Comparison of ENCODE assay signal across 1 cellular context in genomic region chr6:35297541-35298481, GRCh38.
A peak's percentile ranks its signal among the peaks of the same experiment; 100 is the strongest.
TF ChIP-seq lines count a peak whose summit lies in the region.

TSS of gene DEF6 (plus strand) at chr6:35297818. CDS start at chr6:35297857, 39 bp downstream.

TF ChIP-seq in HepG2, 621 proteins besides CTCF, POLR2A, EP300 and RAD21 (continued from another document and continues in another):
- TF ChIP-seq MAFK (conservative IDR thresholded peaks at IDR 0.05 in 1 of 2, IDR thresholded peaks at IDR 0.05 in 1 of 2; ENCODE audit: low read length in 2 of 2) (peak; percentile 11 to 24; a peak in 1 of 4 replicates), ZNF17 (CRISPR knock-in tag; IDR thresholded peaks at IDR 0.05) (no peak), DR1 (CRISPR knock-in tag; IDR thresholded peaks at IDR 0.05) (0 out of 2 replicates have a peak, but pooled peaks have one; percentile 20), ZFYVE20 (CRISPR knock-in tag; IDR thresholded peaks at IDR 0.05; ENCODE audit: borderline replicate concordance, low read depth) (no peak), SATB2 (CRISPR knock-in tag; IDR thresholded peaks at IDR 0.05) (no peak), ELF1 (CRISPR knock-in tag; IDR thresholded peaks at IDR 0.05) (peak; percentile 97), ZNF337 (CRISPR knock-in tag; IDR thresholded peaks at IDR 0.05; ENCODE audit: borderline replicate concordance, low read depth) (peak; percentile 92; the same call in 1 of the 2 replicates), POLR2AphosphoS5 (IDR thresholded peaks at IDR 0.05; ENCODE audit: low read depth, low read length) (peak; percentile 63), ZNF180 (CRISPR knock-in tag; IDR thresholded peaks at IDR 0.05; ENCODE audit: borderline replicate concordance, low read depth) (no peak), ZNF574 (CRISPR knock-in tag; IDR thresholded peaks at IDR 0.05) (peak; percentile 83; the same call in 1 of the 2 replicates), XRCC5 (optimal IDR thresholded peaks at IDR 0.05; ENCODE audit: low read length) (peak; percentile 98), ZNF124 (CRISPR knock-in tag; IDR thresholded peaks at IDR 0.05) (no peak; the same call in 1 of the 2 replicates), TAF1 (CRISPR knock-in tag; IDR thresholded peaks at IDR 0.05) (peak; percentile 72), PHF5A (CRISPR knock-in tag; IDR thresholded peaks at IDR 0.05; ENCODE audit: low read depth, unreplicated experiment) (peak; percentile 43), ZNF800 (CRISPR knock-in tag; IDR thresholded peaks at IDR 0.05) (peak; percentile 96), RCOR2 (CRISPR knock-in tag; IDR thresholded peaks at IDR 0.05) (no peak), NFKB2 (CRISPR knock-in tag; IDR thresholded peaks at IDR 0.05; ENCODE audit: borderline replicate concordance) (peak; percentile 93; the same call in 1 of the 2 replicates), TRIM24 (CRISPR knock-in tag; IDR thresholded peaks at IDR 0.05) (no peak), LCORL (IDR thresholded peaks at IDR 0.05) (no peak), LCORL (CRISPR knock-in tag; IDR thresholded peaks at IDR 0.05) (peak; percentile 88), ETV5 (CRISPR knock-in tag; IDR thresholded peaks at IDR 0.05; ENCODE audit: borderline replicate concordance) (peak; percentile 98), KDM6A (CRISPR knock-in tag; IDR thresholded peaks at IDR 0.05; ENCODE audit: low read depth) (no peak), TOE1 (CRISPR knock-in tag; IDR thresholded peaks at IDR 0.05) (peak; percentile 86; the same call in 1 of the 2 replicates), ZNF530 (CRISPR knock-in tag; IDR thresholded peaks at IDR 0.05; ENCODE audit: low read depth) (no peak), MEIS1 (CRISPR knock-in tag; IDR thresholded peaks at IDR 0.05; ENCODE audit: borderline replicate concordance) (peak; percentile 98), ZNF251 (CRISPR knock-in tag; IDR thresholded peaks at IDR 0.05) (no peak), KMT2A (CRISPR knock-in tag; IDR thresholded peaks at IDR 0.05) (peak; percentile 39; the same call in 1 of the 2 replicates), ZNF777 (CRISPR knock-in tag; IDR thresholded peaks at IDR 0.05) (peak; percentile 69), NAIF1 (CRISPR knock-in tag; IDR thresholded peaks at IDR 0.05; ENCODE audit: borderline replicate concordance) (peak; percentile 89; the same call in 1 of the 2 replicates), TGIF2 (CRISPR knock-in tag; IDR thresholded peaks at IDR 0.05) (peak; percentile 90), PHF8 (CRISPR knock-in tag; IDR thresholded peaks at IDR 0.05) (peak; percentile 90), NCOA5 (CRISPR knock-in tag; IDR thresholded peaks at IDR 0.05) (no peak), POLR2G (IDR thresholded peaks at IDR 0.05; ENCODE audit: low read depth, low read length) (peak; percentile 82), EZH2 (conservative IDR thresholded peaks at IDR 0.05; ENCODE audit: low read depth, low read length) (no peak), MYNN (CRISPR knock-in tag; IDR thresholded peaks at IDR 0.05; ENCODE audit: low read depth) (no peak), RXRA (CRISPR knock-in tag; IDR thresholded peaks at IDR 0.05) (peak; percentile 75), ZBTB7B (CRISPR knock-in tag; IDR thresholded peaks at IDR 0.05) (peak; percentile 68), KLF9 (CRISPR knock-in tag; IDR thresholded peaks at IDR 0.05; ENCODE audit: low read depth) (peak; percentile 86; the same call in 1 of the 2 replicates), HMG20A (CRISPR knock-in tag; IDR thresholded peaks at IDR 0.05; ENCODE audit: borderline replicate concordance) (no peak), MED1 (CRISPR knock-in tag; IDR thresholded peaks at IDR 0.05) (peak; percentile 84), MYC (CRISPR knock-in tag; IDR thresholded peaks at IDR 0.05; ENCODE audit: borderline replicate concordance) (peak; percentile 87)
- TF ChIP-seq, protein P1, sequence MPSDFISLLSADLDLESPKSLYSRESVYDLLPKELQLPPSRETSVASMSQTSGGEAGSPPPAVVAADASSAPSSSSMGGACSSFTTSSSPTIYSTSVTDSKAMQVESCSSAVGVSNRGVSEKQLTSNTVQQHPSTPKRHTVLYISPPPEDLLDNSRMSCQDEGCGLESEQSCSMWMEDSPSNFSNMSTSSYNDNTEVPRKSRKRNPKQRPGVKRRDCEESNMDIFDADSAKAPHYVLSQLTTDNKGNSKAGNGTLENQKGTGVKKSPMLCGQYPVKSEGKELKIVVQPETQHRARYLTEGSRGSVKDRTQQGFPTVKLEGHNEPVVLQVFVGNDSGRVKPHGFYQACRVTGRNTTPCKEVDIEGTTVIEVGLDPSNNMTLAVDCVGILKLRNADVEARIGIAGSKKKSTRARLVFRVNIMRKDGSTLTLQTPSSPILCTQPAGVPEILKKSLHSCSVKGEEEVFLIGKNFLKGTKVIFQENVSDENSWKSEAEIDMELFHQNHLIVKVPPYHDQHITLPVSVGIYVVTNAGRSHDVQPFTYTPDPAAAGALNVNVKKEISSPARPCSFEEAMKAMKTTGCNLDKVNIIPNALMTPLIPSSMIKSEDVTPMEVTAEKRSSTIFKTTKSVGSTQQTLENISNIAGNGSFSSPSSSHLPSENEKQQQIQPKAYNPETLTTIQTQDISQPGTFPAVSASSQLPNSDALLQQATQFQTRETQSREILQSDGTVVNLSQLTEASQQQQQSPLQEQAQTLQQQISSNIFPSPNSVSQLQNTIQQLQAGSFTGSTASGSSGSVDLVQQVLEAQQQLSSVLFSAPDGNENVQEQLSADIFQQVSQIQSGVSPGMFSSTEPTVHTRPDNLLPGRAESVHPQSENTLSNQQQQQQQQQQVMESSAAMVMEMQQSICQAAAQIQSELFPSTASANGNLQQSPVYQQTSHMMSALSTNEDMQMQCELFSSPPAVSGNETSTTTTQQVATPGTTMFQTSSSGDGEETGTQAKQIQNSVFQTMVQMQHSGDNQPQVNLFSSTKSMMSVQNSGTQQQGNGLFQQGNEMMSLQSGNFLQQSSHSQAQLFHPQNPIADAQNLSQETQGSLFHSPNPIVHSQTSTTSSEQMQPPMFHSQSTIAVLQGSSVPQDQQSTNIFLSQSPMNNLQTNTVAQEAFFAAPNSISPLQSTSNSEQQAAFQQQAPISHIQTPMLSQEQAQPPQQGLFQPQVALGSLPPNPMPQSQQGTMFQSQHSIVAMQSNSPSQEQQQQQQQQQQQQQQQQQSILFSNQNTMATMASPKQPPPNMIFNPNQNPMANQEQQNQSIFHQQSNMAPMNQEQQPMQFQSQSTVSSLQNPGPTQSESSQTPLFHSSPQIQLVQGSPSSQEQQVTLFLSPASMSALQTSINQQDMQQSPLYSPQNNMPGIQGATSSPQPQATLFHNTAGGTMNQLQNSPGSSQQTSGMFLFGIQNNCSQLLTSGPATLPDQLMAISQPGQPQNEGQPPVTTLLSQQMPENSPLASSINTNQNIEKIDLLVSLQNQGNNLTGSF (CRISPR knock-in tag; IDR thresholded peaks at IDR 0.05) = no peak; the same call in 1 of the 2 replicates
- TF ChIP-seq, protein P2, sequence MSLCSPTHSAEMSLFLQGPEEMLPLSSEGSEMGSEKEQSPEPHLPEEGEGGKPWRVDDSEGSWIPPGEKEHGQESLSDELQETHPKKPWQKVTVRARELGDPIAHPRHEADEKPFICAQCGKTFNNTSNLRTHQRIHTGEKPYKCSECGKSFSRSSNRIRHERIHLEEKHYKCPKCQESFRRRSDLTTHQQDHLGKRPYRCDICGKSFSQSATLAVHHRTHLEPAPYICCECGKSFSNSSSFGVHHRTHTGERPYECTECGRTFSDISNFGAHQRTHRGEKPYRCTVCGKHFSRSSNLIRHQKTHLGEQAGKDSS (CRISPR knock-in tag; IDR thresholded peaks at IDR 0.05; ENCODE audit: borderline replicate concordance, low read depth) = peak; percentile 98
- TF ChIP-seq, protein P3, sequence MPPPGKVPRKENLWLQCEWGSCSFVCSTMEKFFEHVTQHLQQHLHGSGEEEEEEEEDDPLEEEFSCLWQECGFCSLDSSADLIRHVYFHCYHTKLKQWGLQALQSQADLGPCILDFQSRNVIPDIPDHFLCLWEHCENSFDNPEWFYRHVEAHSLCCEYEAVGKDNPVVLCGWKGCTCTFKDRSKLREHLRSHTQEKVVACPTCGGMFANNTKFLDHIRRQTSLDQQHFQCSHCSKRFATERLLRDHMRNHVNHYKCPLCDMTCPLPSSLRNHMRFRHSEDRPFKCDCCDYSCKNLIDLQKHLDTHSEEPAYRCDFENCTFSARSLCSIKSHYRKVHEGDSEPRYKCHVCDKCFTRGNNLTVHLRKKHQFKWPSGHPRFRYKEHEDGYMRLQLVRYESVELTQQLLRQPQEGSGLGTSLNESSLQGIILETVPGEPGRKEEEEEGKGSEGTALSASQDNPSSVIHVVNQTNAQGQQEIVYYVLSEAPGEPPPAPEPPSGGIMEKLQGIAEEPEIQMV (CRISPR knock-in tag; IDR thresholded peaks at IDR 0.05; ENCODE audit: low read depth) = peak; percentile 85
- TF ChIP-seq, protein P4, sequence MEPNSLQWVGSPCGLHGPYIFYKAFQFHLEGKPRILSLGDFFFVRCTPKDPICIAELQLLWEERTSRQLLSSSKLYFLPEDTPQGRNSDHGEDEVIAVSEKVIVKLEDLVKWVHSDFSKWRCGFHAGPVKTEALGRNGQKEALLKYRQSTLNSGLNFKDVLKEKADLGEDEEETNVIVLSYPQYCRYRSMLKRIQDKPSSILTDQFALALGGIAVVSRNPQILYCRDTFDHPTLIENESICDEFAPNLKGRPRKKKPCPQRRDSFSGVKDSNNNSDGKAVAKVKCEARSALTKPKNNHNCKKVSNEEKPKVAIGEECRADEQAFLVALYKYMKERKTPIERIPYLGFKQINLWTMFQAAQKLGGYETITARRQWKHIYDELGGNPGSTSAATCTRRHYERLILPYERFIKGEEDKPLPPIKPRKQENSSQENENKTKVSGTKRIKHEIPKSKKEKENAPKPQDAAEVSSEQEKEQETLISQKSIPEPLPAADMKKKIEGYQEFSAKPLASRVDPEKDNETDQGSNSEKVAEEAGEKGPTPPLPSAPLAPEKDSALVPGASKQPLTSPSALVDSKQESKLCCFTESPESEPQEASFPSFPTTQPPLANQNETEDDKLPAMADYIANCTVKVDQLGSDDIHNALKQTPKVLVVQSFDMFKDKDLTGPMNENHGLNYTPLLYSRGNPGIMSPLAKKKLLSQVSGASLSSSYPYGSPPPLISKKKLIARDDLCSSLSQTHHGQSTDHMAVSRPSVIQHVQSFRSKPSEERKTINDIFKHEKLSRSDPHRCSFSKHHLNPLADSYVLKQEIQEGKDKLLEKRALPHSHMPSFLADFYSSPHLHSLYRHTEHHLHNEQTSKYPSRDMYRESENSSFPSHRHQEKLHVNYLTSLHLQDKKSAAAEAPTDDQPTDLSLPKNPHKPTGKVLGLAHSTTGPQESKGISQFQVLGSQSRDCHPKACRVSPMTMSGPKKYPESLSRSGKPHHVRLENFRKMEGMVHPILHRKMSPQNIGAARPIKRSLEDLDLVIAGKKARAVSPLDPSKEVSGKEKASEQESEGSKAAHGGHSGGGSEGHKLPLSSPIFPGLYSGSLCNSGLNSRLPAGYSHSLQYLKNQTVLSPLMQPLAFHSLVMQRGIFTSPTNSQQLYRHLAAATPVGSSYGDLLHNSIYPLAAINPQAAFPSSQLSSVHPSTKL (CRISPR knock-in tag; IDR thresholded peaks at IDR 0.05) = peak; percentile 80
- TF ChIP-seq, protein P5, sequence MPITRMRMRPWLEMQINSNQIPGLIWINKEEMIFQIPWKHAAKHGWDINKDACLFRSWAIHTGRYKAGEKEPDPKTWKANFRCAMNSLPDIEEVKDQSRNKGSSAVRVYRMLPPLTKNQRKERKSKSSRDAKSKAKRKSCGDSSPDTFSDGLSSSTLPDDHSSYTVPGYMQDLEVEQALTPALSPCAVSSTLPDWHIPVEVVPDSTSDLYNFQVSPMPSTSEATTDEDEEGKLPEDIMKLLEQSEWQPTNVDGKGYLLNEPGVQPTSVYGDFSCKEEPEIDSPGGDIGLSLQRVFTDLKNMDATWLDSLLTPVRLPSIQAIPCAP (CRISPR knock-in tag; IDR thresholded peaks at IDR 0.05; ENCODE audit: low read depth) = no peak
- TF ChIP-seq, protein P6, sequence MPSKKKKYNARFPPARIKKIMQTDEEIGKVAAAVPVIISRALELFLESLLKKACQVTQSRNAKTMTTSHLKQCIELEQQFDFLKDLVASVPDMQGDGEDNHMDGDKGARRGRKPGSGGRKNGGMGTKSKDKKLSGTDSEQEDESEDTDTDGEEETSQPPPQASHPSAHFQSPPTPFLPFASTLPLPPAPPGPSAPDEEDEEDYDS (CRISPR knock-in tag; IDR thresholded peaks at IDR 0.05) = peak; percentile 61
- TF ChIP-seq, protein P7, sequence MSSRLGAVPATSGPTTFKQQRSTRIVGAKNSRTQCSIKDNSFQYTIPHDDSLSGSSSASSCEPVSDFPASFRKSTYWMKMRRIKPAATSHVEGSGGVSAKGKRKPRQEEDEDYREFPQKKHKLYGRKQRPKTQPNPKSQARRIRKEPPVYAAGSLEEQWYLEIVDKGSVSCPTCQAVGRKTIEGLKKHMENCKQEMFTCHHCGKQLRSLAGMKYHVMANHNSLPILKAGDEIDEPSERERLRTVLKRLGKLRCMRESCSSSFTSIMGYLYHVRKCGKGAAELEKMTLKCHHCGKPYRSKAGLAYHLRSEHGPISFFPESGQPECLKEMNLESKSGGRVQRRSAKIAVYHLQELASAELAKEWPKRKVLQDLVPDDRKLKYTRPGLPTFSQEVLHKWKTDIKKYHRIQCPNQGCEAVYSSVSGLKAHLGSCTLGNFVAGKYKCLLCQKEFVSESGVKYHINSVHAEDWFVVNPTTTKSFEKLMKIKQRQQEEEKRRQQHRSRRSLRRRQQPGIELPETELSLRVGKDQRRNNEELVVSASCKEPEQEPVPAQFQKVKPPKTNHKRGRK (CRISPR knock-in tag; IDR thresholded peaks at IDR 0.05) = no peak
